Comparison of ENCODE assay signal across 32 cellular contexts in the genomic region with DNA sequence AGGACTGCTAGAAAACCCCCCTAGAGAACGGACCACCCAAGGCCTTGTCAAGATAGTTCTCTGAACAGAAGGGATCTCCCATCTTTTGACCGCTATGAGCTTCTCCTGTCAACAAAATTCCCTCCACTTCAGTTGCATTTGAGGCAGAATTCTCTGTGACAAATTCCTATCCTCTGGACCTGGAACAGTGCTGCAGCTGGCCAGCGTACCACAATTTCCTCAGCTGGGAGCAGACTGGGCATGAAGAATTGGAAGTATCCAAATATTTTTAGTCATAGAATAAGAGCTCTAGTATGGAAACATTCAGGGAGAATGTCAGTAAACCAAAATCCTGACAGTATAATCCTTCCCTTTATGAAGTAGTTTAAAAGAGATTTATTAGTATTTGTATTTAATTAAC.
"Had no signal": no experiment of that assay in that cellular context is flagged by ENCODE, and none has a peak within 500 bp of the region (broad histone marks: within the 10 kb centered on the region; RNA-seq: fewer than 3 reads in every experiment).

No MANE protein-coding gene starts in this region.

- H3K36me3 ChIP-seq: ascending aorta, breast epithelium, cardiac muscle cell, gastrocnemius medialis, WERI-Rb-1 had no signal

- H3K4me3 ChIP-seq: ascending aorta, breast epithelium, cardiac muscle cell, coronary artery, dorsolateral prefrontal cortex, gastrocnemius medialis had no signal

- H3K36me3 Mint-ChIP-seq: activated naive CD4-positive, alpha-beta T cell treated with anti-CD3 and anti-CD28 coated beads, Interleukin-2, amount 50 U/mL, for 72 hours; brain had no signal

- H3K27me3 ChIP-seq: ascending aorta, breast epithelium, cardiac muscle cell, dorsolateral prefrontal cortex, foreskin keratinocyte, gastrocnemius medialis had no signal

- H3K9me3 ChIP-seq: ascending aorta, breast epithelium, gastrocnemius medialis had no signal

- DNase-seq: activated B cell treated with CpG ODN at 0.5 μM for 24 hours; activated CD4-positive, alpha-beta T cell treated with anti-CD3 and anti-CD28 coated beads for 48 hours; activated CD4-positive, alpha-beta T cell treated with anti-CD3 and anti-CD28 coated beads, Interleukin-2, amount 50 U/mL, for 1 hour; activated CD4-positive, alpha-beta T cell treated with anti-CD3 and anti-CD28 coated beads, Interleukin-2, amount 50 U/mL, for 48 hours; activated CD8-positive, alpha-beta memory T cell treated with anti-CD3 and anti-CD28 coated beads for 24 hours; activated CD8-positive, alpha-beta T cell treated with anti-CD3 and anti-CD28 coated beads for 36 hours; activated effector memory CD4-positive, alpha-beta T cell treated with anti-CD3 and anti-CD28 coated beads, Interleukin-2, amount 50 U/mL, for 16 hours; activated naive CD4-positive, alpha-beta T cell treated with anti-CD3 and anti-CD28 coated beads for 36 hours; activated naive CD8-positive, alpha-beta T cell treated with anti-CD3 and anti-CD28 coated beads, Interleukin-2, amount 10 ng/mL, durations not matched to agents 7 days and 5 days; activated T-cell treated with anti-CD3 and anti-CD28 coated beads, Interleukin-2, amount 50 U/mL, for 48 hours; dorsolateral prefrontal cortex; effector memory CD4-positive, alpha-beta T cell; endodermal cell; foreskin keratinocyte; gastrocnemius medialis; T-helper 1 cell; T-helper 17 cell; T1000; WERI-Rb-1 had no signal

- H3K27ac ChIP-seq: ascending aorta, breast epithelium, cardiac muscle cell, coronary artery, dorsolateral prefrontal cortex, foreskin keratinocyte, gastrocnemius medialis, WERI-Rb-1 had no signal

- H3K4me1 ChIP-seq: breast epithelium had no signal

- H3K4me3 Mint-ChIP-seq: activated B cell treated with CpG ODN at 0.5 μM for 24 hours; activated CD8-positive, alpha-beta T cell treated with anti-CD3 and anti-CD28 coated beads for 36 hours; activated naive CD4-positive, alpha-beta T cell treated with anti-CD3 and anti-CD28 coated beads for 36 hours; activated naive CD8-positive, alpha-beta T cell treated with anti-CD3 and anti-CD28 coated beads, Interleukin-2, amount 10 ng/mL, durations not matched to agents 7 days and 5 days; activated T-helper 1 cell treated with anti-CD3 and anti-CD28 coated beads, Interleukin-12 subunit alpha, Interleukin-12 subunit beta, Interleukin-2, Interleukin-4 antibody, amounts not matched to agents 30 ng/mL and 10 ng/mL and 1 ng/mL, durations not matched to agents 14 hours and 24 hours and 36 hours; brain; central memory CD8-positive, alpha-beta T cell; dendritic cell treated with granulocyte-macrophage colony-stimulating factor and Interleukin-4, amounts not matched to agents 40 ng/mL and 50 ng/mL, for 4 days; endodermal cell; T-helper 17 cell; T-helper 2 cell treated with Interferon-gamma antibody and Interleukin-4, amounts not matched to agents 5 μg/mL and 100 μg/mL, for 36 hours had no signal

- H3K27ac Mint-ChIP-seq: activated B cell treated with CpG ODN at 0.5 μM for 24 hours; activated CD8-positive, alpha-beta T cell treated with anti-CD3 and anti-CD28 coated beads for 36 hours; activated naive CD4-positive, alpha-beta T cell treated with anti-CD3 and anti-CD28 coated beads for 36 hours; activated naive CD4-positive, alpha-beta T cell treated with anti-CD3 and anti-CD28 coated beads, Interleukin-2, amount 50 U/mL, for 72 hours; activated naive CD8-positive, alpha-beta T cell treated with anti-CD3 and anti-CD28 coated beads, Interleukin-2, amount 10 ng/mL, durations not matched to agents 7 days and 5 days; activated T-helper 1 cell treated with anti-CD3 and anti-CD28 coated beads, Interleukin-12 subunit alpha, Interleukin-12 subunit beta, Interleukin-2, Interleukin-4 antibody, amounts not matched to agents 30 ng/mL and 10 ng/mL and 1 ng/mL, durations not matched to agents 14 hours and 24 hours and 36 hours; activated T-helper 2 cell treated with anti-CD3 and anti-CD28 coated beads, Interferon-gamma antibody, Interleukin-2, Interleukin-4, amounts not matched to agents 10 μg/mL and 5 μg/mL and 100 μg/mL, durations not matched to agents 14 hours and 24 hours and 36 hours; brain; dendritic cell treated with granulocyte-macrophage colony-stimulating factor and Interleukin-4, amounts not matched to agents 40 ng/mL and 50 ng/mL, for 4 days; endodermal cell; T-helper 17 cell; T-helper 2 cell treated with Interferon-gamma antibody and Interleukin-4, amounts not matched to agents 5 μg/mL and 100 μg/mL, for 36 hours had no signal

- H3K27me3 Mint-ChIP-seq: activated B cell treated with CpG ODN at 0.5 μM for 24 hours; activated CD8-positive, alpha-beta T cell treated with anti-CD3 and anti-CD28 coated beads for 36 hours; activated naive CD8-positive, alpha-beta T cell treated with anti-CD3 and anti-CD28 coated beads, Interleukin-2, amount 10 ng/mL, durations not matched to agents 7 days and 5 days; brain; central memory CD8-positive, alpha-beta T cell; dendritic cell treated with granulocyte-macrophage colony-stimulating factor and Interleukin-4, amounts not matched to agents 40 ng/mL and 50 ng/mL, for 4 days; T-helper 17 cell had no signal

- H3K9me3 Mint-ChIP-seq: activated B cell treated with CpG ODN at 0.5 μM for 24 hours; activated CD8-positive, alpha-beta T cell treated with anti-CD3 and anti-CD28 coated beads for 36 hours; activated naive CD4-positive, alpha-beta T cell treated with anti-CD3 and anti-CD28 coated beads for 36 hours; activated naive CD4-positive, alpha-beta T cell treated with anti-CD3 and anti-CD28 coated beads, Interleukin-2, amount 50 U/mL, for 72 hours; activated naive CD8-positive, alpha-beta T cell treated with anti-CD3 and anti-CD28 coated beads, Interleukin-2, amount 10 ng/mL, durations not matched to agents 7 days and 5 days; activated T-helper 1 cell treated with anti-CD3 and anti-CD28 coated beads, Interleukin-12 subunit alpha, Interleukin-12 subunit beta, Interleukin-2, Interleukin-4 antibody, amounts not matched to agents 30 ng/mL and 10 ng/mL and 1 ng/mL, durations not matched to agents 14 hours and 24 hours and 36 hours; activated T-helper 2 cell treated with anti-CD3 and anti-CD28 coated beads, Interferon-gamma antibody, Interleukin-2, Interleukin-4, amounts not matched to agents 10 μg/mL and 5 μg/mL and 100 μg/mL, durations not matched to agents 14 hours and 24 hours and 36 hours; brain; central memory CD8-positive, alpha-beta T cell; dendritic cell treated with granulocyte-macrophage colony-stimulating factor and Interleukin-4, amounts not matched to agents 40 ng/mL and 50 ng/mL, for 4 days; endodermal cell; T-helper 2 cell treated with Interferon-gamma antibody and Interleukin-4, amounts not matched to agents 5 μg/mL and 100 μg/mL, for 36 hours had no signal

- ATAC-seq: activated CD4-positive, CD25-positive, alpha-beta regulatory T cell treated with anti-CD3 and anti-CD28 coated beads, Interleukin-2, amount 50 U/mL, for 24 hours; activated CD8-positive, alpha-beta T cell treated with anti-CD3 and anti-CD28 coated beads for 36 hours; activated naive CD4-positive, alpha-beta T cell treated with anti-CD3 and anti-CD28 coated beads, Interleukin-2, amount 50 U/mL, for 72 hours; esophagus mucosa; foreskin keratinocyte; gastrocnemius medialis; T-helper 17 cell had no signal
